In the genomic region with DNA sequence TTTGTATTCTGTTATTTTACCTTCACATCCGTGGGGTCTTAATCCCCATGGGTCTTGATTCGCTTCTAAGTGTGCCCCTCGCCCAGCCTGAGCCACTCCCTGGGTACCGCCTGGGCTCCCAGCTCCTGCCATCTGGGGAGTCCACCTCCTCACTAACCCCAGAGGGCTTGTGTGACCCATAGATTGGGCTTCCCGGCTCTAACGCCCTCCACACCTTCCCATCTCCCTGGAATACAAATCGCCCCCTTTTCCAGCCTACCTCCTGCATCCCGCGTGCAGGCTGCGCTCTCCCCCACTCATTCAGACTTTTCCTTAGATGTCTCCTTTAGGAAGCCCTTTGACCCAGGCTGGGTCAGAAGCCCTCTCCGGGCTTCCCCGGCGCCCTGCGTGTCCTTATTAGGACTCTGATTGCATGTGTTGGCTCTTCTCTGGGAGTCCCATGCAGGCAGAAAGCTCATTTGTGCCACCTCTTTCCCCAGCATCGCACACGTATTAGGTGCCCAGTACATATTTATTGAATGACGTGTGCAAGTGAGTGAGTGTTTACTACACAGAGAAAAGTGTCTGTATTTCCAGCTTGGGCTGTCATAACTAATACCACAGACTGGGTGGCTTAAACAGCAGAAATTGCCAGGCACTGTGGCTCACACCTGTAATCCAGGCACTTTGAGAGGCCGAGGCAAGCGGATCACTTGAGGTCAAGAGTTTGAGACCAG, we compare ENCODE assay signal across 8 cellular contexts. TPM values are rescaled to one million over a fixed set of nuclear protein-coding genes. Genes with fewer than 3 reads are reported as not detected.
DNase-seq lines count a peak whose midpoint lies in the region; ATAC-seq and TF ChIP-seq lines count a peak whose summit lies in the region.

No MANE protein-coding gene starts in this region.

- H3K9me2 ChIP-seq in GM23338 (ENCODE audit: insufficient read depth): no peaks in the 10 kb centered on the region

- H3F3A ChIP-seq in GM23338 (replicated peaks; ENCODE audit: low read depth): peaks cover 15% of the 10 kb centered on the region; the same call in 1 of the 2 replicates

- H3K36me3 Mint-ChIP-seq in GM23338 (ENCODE audit: low read depth): peaks cover under 1% of the 10 kb centered on the region; the same call in 2 of the 3 replicates

- H3K79me2 ChIP-seq in GM23338 (replicated peaks; ENCODE audit: insufficient read depth): peaks cover 10% of the 10 kb centered on the region

- ATAC-seq in GM23338: no peak; the same call in 2 of the 3 replicates

- TF ChIP-seq CTCF in GM23338 (conservative IDR thresholded peaks at IDR 0.05; ENCODE audit: low read depth in 2 of 2) (no peak), fibroblast of mammary gland (conservative IDR thresholded peaks at IDR 0.05; ENCODE audit: control insufficient read depth, insufficient read depth, low read depth, low read length) (no peak), retinal pigment epithelial cell (conservative IDR thresholded peaks at IDR 0.05; ENCODE audit: low read depth, low read length) (no peak)

- H3K27me3 ChIP-seq in GM23338 (ENCODE audit: insufficient read depth) (no peaks in the 10 kb centered on the region), SJSA1 (replicated peaks) (no peaks in the 10 kb centered on the region)

- H3K4me3 ChIP-seq in GM23338: peak overlapping the region; percentile 95
- H3K4me3 ChIP-seq in SJSA1: peak overlapping the region; percentile 73
- peak overlapping the region; percentile 89 for H3K4me3 ChIP-seq in fibroblast of mammary gland (ENCODE audit: control insufficient read depth, low read depth, low read length)
- H3K4me3 ChIP-seq in retinal pigment epithelial cell (ENCODE audit: low read length): peak overlapping the region; percentile 89

- peaks cover 14% of the 10 kb centered on the region for H3K27me3 Mint-ChIP-seq in GM23338 (ENCODE audit: insufficient read depth, low read depth, poor library complexity)

- H3K4me1 ChIP-seq in GM23338 (ENCODE audit: insufficient read depth) (peaks cover 6% of the 10 kb centered on the region; the same call in 1 of the 2 replicates), SJSA1 (replicated peaks) (peaks cover 11% of the 10 kb centered on the region)

- H4K20me1 ChIP-seq in GM23338 (replicated peaks; ENCODE audit: insufficient read depth): no peaks in the 10 kb centered on the region

- peak overlapping the region; percentile 99 for H3K27ac Mint-ChIP-seq in GM23338

- H2AFZ ChIP-seq in GM23338: peak overlapping the region; percentile 95

- H3K4me1 Mint-ChIP-seq in GM23338: peaks cover 11% of the 10 kb centered on the region

- H3K36me3 ChIP-seq in GM23338 (ENCODE audit: insufficient read depth) (no peaks in the 10 kb centered on the region), SJSA1 (peaks cover 14% of the 10 kb centered on the region)

- H3K4me2 ChIP-seq in GM23338: peak overlapping the region; percentile 93

- no peaks in the 10 kb centered on the region for H3K9me3 ChIP-seq in SJSA1 (replicated peaks)

- DNase-seq in GM23338 (ENCODE audit: low spot score) (peak; percentile 18), SJSA1 (ENCODE audit: low read depth in 1 of 2, low spot score in 2 of 2) (peak in 1 of 2 experiments; percentile 40), fibroblast of mammary gland (ENCODE audit: low read depth) (peak; percentile 63), retinal pigment epithelial cell (ENCODE audit: low read depth) (peak; percentile 27), SKM-1 treated with dmso at 0.1 percent for 144 hours (lab: John Stamatoyannopoulos, UW; ENCODE audit: unreplicated experiment) (no peak), 8988T (no peak)
- DNase-seq in activated effector memory CD4-positive, alpha-beta T cell treated with anti-CD3 and anti-CD28 coated beads, Interleukin-2, amount 50 U/mL, for 16 hours: no peak
- DNase-seq in activated CD8-positive, alpha-beta memory T cell treated with anti-CD3 and anti-CD28 coated beads for 24 hours: no peak

- 0 out of 2 replicates have a peak overlapping the region, but pooled peaks have one; percentile 91 for H3K27ac ChIP-seq in GM23338 (ENCODE audit: low read depth)
- peak overlapping the region; percentile 94 for H3K27ac ChIP-seq in SJSA1

- H3K9me3 Mint-ChIP-seq in GM23338: no peaks in the 10 kb centered on the region

- peak overlapping the region; percentile 94 for H3K4me3 Mint-ChIP-seq in GM23338

TF ChIP-seq in GM23338, 12 proteins besides CTCF, POLR2A, EP300 and RAD21 (continues in another document):
- TF ChIP-seq, protein P1, sequence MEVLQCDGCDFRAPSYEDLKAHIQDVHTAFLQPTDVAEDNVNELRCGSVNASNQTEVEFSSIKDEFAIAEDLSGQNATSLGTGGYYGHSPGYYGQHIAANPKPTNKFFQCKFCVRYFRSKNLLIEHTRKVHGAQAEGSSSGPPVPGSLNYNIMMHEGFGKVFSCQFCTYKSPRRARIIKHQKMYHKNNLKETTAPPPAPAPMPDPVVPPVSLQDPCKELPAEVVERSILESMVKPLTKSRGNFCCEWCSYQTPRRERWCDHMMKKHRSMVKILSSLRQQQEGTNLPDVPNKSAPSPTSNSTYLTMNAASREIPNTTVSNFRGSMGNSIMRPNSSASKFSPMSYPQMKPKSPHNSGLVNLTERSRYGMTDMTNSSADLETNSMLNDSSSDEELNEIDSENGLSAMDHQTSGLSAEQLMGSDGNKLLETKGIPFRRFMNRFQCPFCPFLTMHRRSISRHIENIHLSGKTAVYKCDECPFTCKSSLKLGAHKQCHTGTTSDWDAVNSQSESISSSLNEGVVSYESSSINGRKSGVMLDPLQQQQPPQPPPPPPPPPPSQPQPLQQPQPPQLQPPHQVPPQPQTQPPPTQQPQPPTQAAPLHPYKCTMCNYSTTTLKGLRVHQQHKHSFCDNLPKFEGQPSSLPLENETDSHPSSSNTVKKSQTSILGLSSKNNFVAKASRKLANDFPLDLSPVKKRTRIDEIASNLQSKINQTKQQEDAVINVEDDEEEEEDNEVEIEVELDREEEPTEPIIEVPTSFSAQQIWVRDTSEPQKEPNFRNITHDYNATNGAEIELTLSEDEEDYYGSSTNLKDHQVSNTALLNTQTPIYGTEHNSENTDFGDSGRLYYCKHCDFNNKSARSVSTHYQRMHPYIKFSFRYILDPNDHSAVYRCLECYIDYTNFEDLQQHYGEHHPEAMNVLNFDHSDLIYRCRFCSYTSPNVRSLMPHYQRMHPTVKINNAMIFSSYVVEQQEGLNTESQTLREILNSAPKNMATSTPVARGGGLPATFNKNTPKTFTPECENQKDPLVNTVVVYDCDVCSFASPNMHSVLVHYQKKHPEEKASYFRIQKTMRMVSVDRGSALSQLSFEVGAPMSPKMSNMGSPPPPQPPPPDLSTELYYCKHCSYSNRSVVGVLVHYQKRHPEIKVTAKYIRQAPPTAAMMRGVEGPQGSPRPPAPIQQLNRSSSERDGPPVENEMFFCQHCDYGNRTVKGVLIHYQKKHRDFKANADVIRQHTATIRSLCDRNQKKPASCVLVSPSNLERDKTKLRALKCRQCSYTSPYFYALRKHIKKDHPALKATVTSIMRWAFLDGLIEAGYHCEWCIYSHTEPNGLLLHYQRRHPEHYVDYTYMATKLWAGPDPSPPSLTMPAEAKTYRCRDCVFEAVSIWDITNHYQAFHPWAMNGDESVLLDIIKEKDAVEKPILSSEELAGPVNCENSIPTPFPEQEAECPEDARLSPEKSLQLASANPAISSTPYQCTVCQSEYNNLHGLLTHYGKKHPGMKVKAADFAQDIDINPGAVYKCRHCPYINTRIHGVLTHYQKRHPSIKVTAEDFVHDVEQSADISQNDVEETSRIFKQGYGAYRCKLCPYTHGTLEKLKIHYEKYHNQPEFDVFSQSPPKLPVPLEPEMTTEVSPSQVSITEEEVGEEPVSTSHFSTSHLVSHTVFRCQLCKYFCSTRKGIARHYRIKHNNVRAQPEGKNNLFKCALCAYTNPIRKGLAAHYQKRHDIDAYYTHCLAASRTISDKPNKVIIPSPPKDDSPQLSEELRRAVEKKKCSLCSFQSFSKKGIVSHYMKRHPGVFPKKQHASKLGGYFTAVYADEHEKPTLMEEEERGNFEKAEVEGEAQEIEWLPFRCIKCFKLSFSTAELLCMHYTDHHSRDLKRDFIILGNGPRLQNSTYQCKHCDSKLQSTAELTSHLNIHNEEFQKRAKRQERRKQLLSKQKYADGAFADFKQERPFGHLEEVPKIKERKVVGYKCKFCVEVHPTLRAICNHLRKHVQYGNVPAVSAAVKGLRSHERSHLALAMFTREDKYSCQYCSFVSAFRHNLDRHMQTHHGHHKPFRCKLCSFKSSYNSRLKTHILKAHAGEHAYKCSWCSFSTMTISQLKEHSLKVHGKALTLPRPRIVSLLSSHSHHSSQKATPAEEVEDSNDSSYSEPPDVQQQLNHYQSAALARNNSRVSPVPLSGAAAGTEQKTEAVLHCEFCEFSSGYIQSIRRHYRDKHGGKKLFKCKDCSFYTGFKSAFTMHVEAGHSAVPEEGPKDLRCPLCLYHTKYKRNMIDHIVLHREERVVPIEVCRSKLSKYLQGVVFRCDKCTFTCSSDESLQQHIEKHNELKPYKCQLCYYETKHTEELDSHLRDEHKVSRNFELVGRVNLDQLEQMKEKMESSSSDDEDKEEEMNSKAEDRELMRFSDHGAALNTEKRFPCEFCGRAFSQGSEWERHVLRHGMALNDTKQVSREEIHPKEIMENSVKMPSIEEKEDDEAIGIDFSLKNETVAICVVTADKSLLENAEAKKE (CRISPR knock-in tag; IDR thresholded peaks at IDR 0.05): no peak
- TF ChIP-seq JUNB (IDR thresholded peaks at IDR 0.05; ENCODE audit: unreplicated experiment): no peak
- no peak for TF ChIP-seq CREB1 (CRISPR knock-in tag; IDR thresholded peaks at IDR 0.05; ENCODE audit: low read depth)
- TF ChIP-seq, protein P2, sequence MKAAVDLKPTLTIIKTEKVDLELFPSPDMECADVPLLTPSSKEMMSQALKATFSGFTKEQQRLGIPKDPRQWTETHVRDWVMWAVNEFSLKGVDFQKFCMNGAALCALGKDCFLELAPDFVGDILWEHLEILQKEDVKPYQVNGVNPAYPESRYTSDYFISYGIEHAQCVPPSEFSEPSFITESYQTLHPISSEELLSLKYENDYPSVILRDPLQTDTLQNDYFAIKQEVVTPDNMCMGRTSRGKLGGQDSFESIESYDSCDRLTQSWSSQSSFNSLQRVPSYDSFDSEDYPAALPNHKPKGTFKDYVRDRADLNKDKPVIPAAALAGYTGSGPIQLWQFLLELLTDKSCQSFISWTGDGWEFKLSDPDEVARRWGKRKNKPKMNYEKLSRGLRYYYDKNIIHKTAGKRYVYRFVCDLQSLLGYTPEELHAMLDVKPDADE (IDR thresholded peaks at IDR 0.05): no peak
- no peak for TF ChIP-seq POLR2AphosphoS5 (IDR thresholded peaks at IDR 0.05; ENCODE audit: low read depth)
- TF ChIP-seq EZH2 (IDR thresholded peaks at IDR 0.05; ENCODE audit: low read depth, unreplicated experiment): no peak
- no peak for TF ChIP-seq STAT1 (IDR thresholded peaks at IDR 0.05; ENCODE audit: unreplicated experiment)
- TF ChIP-seq ZNF114 (CRISPR knock-in tag; IDR thresholded peaks at IDR 0.05): no peak

RNA-seq across cellular contexts. Expression of a gene that starts 0.8 kb away (rescaled TPM):
- 55.0 and 56.0 TPM in 2 replicates for total RNA-seq in GM23338 (2014; rRNA removed; shearing (Covaris generic))
- polyA plus RNA-seq in GM23338 (2016; fragmentation: Nextera tagmentation; extraction: Ambion mirVana): 182 and 194 TPM in 2 replicates
- total RNA-seq in SJSA1 (2014; rRNA removed; shearing (Covaris generic)): 41.1 and 55.2 TPM in 2 replicates

RNA-seq across cellular contexts. Expression of a gene that starts 33.3 kb away (rescaled TPM):
- total RNA-seq in GM23338 (2014; rRNA removed; shearing (Covaris generic)): 12.4 and 29.8 TPM in 2 replicates
- polyA plus RNA-seq in GM23338 (2016; fragmentation: Nextera tagmentation; extraction: Ambion mirVana): 2.2 and 3.3 TPM in 2 replicates
- not detected in 2 replicates for total RNA-seq in SJSA1 (2014; rRNA removed; shearing (Covaris generic))

Comparison
In these comparisons a context has a peak if more than half of its experiments do, and no peak if none do; other contexts are left out.
1. DNase-seq: peak in GM23338 (single experiment), fibroblast of mammary gland (single experiment) and retinal pigment epithelial cell (single experiment); none in SKM-1 treated with dmso at 0.1 percent for 144 hours (single experiment), activated effector memory CD4-positive, alpha-beta T cell treated with anti-CD3 and anti-CD28 coated beads, Interleukin-2, amount 50 U/mL, for 16 hours (single experiment), 8988T (single experiment) and activated CD8-positive, alpha-beta memory T cell treated with anti-CD3 and anti-CD28 coated beads for 24 hours (single experiment).
2. RNA of a gene that starts 33.3 kb away (total RNA-seq): 12.4 to 29.8 TPM in GM23338; not detected in SJSA1; every median in the first group is over 10 times any median in the second.
3. Peak in every context shown above with its lines, with median percentiles within 50 percentile points of each other: H3K4me3 ChIP-seq.